1 cellular context compared by ENCODE assay signal in the genomic region with DNA sequence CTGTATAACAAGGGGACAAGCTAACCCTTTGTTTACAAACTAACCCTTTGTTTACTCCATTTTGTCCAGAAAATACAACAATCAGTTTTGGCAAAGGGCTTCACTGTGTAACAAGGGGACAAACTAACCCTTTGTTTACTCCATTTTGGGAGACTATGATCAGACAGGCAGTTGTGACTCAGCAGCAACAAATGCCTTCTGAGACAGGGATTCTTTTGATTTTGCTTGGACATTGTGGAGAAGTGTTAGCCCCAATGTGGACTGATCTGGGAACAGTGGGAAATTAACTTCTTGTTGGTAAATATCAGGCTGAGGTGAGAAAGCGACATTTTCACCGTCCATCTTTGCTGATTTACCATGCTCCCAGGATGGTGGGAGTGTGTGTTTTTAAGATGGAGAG.
TF ChIP-seq lines count a peak whose summit lies in the region.

No MANE protein-coding gene starts in this region.

TF ChIP-seq in GM23338, 12 proteins besides CTCF, POLR2A, EP300 and RAD21 (continued from another document):
- TF ChIP-seq ZNF462 (CRISPR knock-in tag; IDR thresholded peaks at IDR 0.05) (no peak), JUNB (IDR thresholded peaks at IDR 0.05; ENCODE audit: unreplicated experiment) (no peak), ETS1 (IDR thresholded peaks at IDR 0.05) (no peak)
TF ChIP-seq in GM23338: peak in this region for 0.
